23 cellular contexts compared by ENCODE assay signal in the genomic region with DNA sequence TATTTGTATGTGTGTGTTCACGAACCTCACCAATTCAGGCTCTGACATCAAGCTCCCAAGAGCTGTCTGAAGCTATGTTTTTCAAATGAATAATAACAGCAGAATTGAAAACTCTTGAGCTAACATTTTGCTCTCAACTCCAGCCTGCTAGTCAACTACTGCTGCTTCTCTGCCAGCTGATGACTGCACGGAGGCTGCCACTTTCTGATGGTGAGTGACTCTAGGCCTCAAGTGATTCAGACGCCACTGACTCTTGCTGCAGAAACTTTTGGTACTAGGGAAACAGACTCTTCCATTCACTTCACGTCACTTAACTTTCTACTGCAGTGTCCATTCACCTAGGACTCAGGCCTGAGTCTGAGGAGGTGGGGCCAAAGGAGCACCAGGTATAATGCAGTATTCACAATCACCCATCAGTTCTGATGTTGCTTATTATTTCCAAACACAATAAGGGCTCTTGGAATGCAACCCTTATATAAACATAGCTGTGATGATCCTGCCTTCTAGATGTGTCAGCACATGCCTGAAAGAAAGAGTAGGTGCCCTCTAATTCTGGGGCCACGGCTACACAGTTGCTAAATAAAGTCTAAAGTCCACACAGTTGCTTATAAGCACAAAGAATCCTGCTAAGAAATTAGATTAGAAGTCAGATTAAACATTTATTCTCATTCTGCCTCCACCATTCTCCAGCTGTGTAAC. TPM values are rescaled to one million over a fixed set of nuclear protein-coding genes. Genes with fewer than 3 reads are reported as not detected.
A peak's percentile ranks its signal among the peaks of the same experiment; 100 is the strongest.
DNase-seq lines count a peak whose midpoint lies in the region; ATAC-seq, FAIRE-seq and TF ChIP-seq lines count a peak whose summit lies in the region.
"Had no signal": no experiment of that assay in that cellular context is flagged by ENCODE, and none has a peak within 500 bp of the region (broad histone marks: within the 10 kb centered on the region; RNA-seq: fewer than 3 reads in every experiment).

No MANE protein-coding gene starts in this region.

- no peak overlapping the region for H3K4me3 ChIP-seq in ACC112 (ENCODE audit: low read depth, low read length)
- H3K4me3 ChIP-seq in SK-N-SH (ENCODE audit: low read depth in 2 of 2, low read length in 1 of 2), result no peak overlapping the region
- no peak overlapping the region for H3K4me3 ChIP-seq in fibroblast of mammary gland (ENCODE audit: control insufficient read depth, low read depth, low read length)
- no peak overlapping the region for H3K4me3 ChIP-seq in HepG2 (replicated peaks in 1 of 3; ENCODE audit: insufficient read depth in 1 of 3, low read depth in 2 of 3, low read length in 3 of 3)
- no peak overlapping the region for H3K4me3 ChIP-seq in upper lobe of left lung
- H3K4me3 ChIP-seq: tibial artery had no signal

- peak overlapping the region; percentile 13; the same call in 1 of the 2 replicates for H3K4me2 ChIP-seq in SK-N-SH
- H3K4me2 ChIP-seq in HepG2 (ENCODE audit: low read depth, low read length), result no peak overlapping the region

- no peaks in the 10 kb centered on the region for H3K27me3 Mint-ChIP-seq in HFFc6 (ENCODE audit: insufficient read depth)

- WGBS in SK-N-SH (ENCODE audit: low lambda C conversion rate), result 53% methylated on average over 5 of the region's 5 CpGs
- under 1% methylated on average over 5 of the region's 5 CpGs for WGBS in HepG2 (ENCODE audit: low lambda C conversion rate)
- 78 to 92% methylated on average over 5 of the region's 5 CpGs for WGBS in upper lobe of left lung, 2 donors

- CTCF ChIA-PET in SK-N-SH (lab: Yijun Ruan, JAX), result interaction anchor here (0.8 to 2.9 kb wide), 11 partner anchors 7 to 1262 kb away, joined by 3 to 17 read pairs (median 3); a partner anchor contains a TSS
- CTCF ChIA-PET in HepG2 (lab: Yijun Ruan, JAX; ENCODE audit: low intra/inter-chr PET ratio, low total read pairs), result no interaction called here

- no peak overlapping the region for H3K27ac ChIP-seq in ACC112 (ENCODE audit: low read depth, low read length)
- peak overlapping the region; percentile 11 to 41; a peak in 3 of 4 replicates for H3K27ac ChIP-seq in SK-N-SH (ENCODE audit: low read depth in 2 of 2, low read length in 1 of 2)
- no peak overlapping the region for H3K27ac ChIP-seq in HepG2 (ENCODE audit: extremely low read length, insufficient read depth, low read length)
- no peak overlapping the region for H3K27ac ChIP-seq in upper lobe of left lung
- H3K27ac ChIP-seq: tibial artery had no signal

- peaks cover 69% of the 10 kb centered on the region for H3K4me1 Mint-ChIP-seq in HFFc6 (ENCODE audit: low read depth)

- peak; percentile 88 for DNase-seq in HFFc6
- DNase-seq in SK-N-SH, result no peak
- DNase-seq in fibroblast of mammary gland (ENCODE audit: low read depth), result peak; percentile 41
- DNase-seq in HepG2 (ENCODE audit: low spot score), result no peak
- DNase-seq in upper lobe of left lung, result no peak
- no peak for DNase-seq in activated effector memory CD4-positive, alpha-beta T cell treated with anti-CD3 and anti-CD28 coated beads, Interleukin-2, amount 50 U/mL, for 16 hours
- DNase-seq: activated CD4-positive, alpha-beta T cell treated with anti-CD3 and anti-CD28 coated beads for 48 hours; activated T-cell treated with anti-CD3 and anti-CD28 coated beads for 4 hours; CD4-positive, alpha-beta memory T cell; hypothalamus; left colon; NCI-H1105; NCI-H226; nucleus accumbens; SIG-M5; stimulated activated CD4-positive, alpha-beta T cell treated with anti-CD3 and anti-CD28 coated beads, Interleukin-4, amount 100 ng/mL, for 24 hours; tibial artery had no signal

- ATAC-seq in HepG2, result no peak
- no peak for ATAC-seq in upper lobe of left lung (ENCODE audit: low FRiP score in 2 of 2)
- ATAC-seq in HG02763 (IDR thresholded peaks at IDR 0.05; ENCODE audit: unreplicated experiment), result no peak
- ATAC-seq: left colon had no signal

- H4K20me1 ChIP-seq in SK-N-SH (ENCODE audit: insufficient read depth) (no peaks in the 10 kb centered on the region), HepG2 (ENCODE audit: insufficient read depth, low read length) (no peaks in the 10 kb centered on the region)

- H3K36me3 Mint-ChIP-seq in HFFc6 (ENCODE audit: low read depth), result peaks cover 1% of the 10 kb centered on the region
- H3K36me3 Mint-ChIP-seq: CD4-positive, alpha-beta memory T cell had no signal

- TF ChIP-seq CTCF in HFFc6 (IDR thresholded peaks at IDR 0.05) (no peak), SK-N-SH (IDR thresholded peaks at IDR 0.05) (no peak), fibroblast of mammary gland (conservative IDR thresholded peaks at IDR 0.05; ENCODE audit: control insufficient read depth, insufficient read depth, low read depth, low read length) (no peak), HepG2 (CRISPR knock-in tag; IDR thresholded peaks at IDR 0.05) (no peak), upper lobe of left lung (IDR thresholded peaks at IDR 0.05) (no peak)

- peaks cover 29% of the 10 kb centered on the region for H3F3A ChIP-seq in SK-N-SH (replicated peaks; ENCODE audit: insufficient read depth)

- no peaks in the 10 kb centered on the region for H3K9me2 ChIP-seq in SK-N-SH

- TF ChIP-seq POLR2A in HepG2 (IDR thresholded peaks at IDR 0.05; ENCODE audit: insufficient read depth in 1 of 2, low read depth in 2 of 2, low read length in 2 of 2) (no peak), upper lobe of left lung (IDR thresholded peaks at IDR 0.05) (no peak)

- H3K27ac Mint-ChIP-seq in HFFc6, result peak overlapping the region; percentile 86

- H3K79me2 ChIP-seq in ACC112 (ENCODE audit: control insufficient read depth, insufficient read depth, low read length, unreplicated experiment) (no peaks in the 10 kb centered on the region), SK-N-SH (ENCODE audit: insufficient read depth) (no peaks in the 10 kb centered on the region), HepG2 (ENCODE audit: insufficient read depth, low read length) (no peaks in the 10 kb centered on the region)

- H3K4me1 ChIP-seq in ACC112 (ENCODE audit: control insufficient read depth, insufficient read depth, low read length, unreplicated experiment) (peaks cover 15% of the 10 kb centered on the region), SK-N-SH (ENCODE audit: control insufficient read depth in 1 of 2, insufficient read depth in 2 of 2, low read depth in 1 of 2, low read length in 1 of 2) (peaks cover 0 to 7% of the 10 kb centered on the region in 2 experiments; a peak in 1 of 4 replicates), HepG2 (ENCODE audit: insufficient read depth, low read length) (no peaks in the 10 kb centered on the region), upper lobe of left lung (no peaks in the 10 kb centered on the region)
- H3K4me1 ChIP-seq: tibial artery had no signal

- peak overlapping the region; percentile 72 for H3K4me3 Mint-ChIP-seq in HFFc6
- H3K4me3 Mint-ChIP-seq: CD4-positive, alpha-beta memory T cell had no signal

- in situ Hi-C loops in HepG2 (cut with HindIII; ENCODE audit: extremely low pct_ligation_motif_present, low pct_unique_long_range_greater_than_20kb), result loop anchor here (10.0 to 25.0 kb wide), 2 partner anchors 301 to 1258 kb away; no protein-coding TSS in a partner anchor

- POLR2A ChIA-PET in SK-N-SH (lab: Yijun Ruan, JAX) (no interaction called here), HepG2 (lab: Yijun Ruan, JAX) (no interaction called here)

- H3K9me3 Mint-ChIP-seq in HFFc6, result peaks cover 2% of the 10 kb centered on the region
- H3K9me3 Mint-ChIP-seq: CD4-positive, alpha-beta memory T cell had no signal

- no TSS peak for BruUV-seq in HepG2 (replicated peaks; lab: Mats Ljungman, UMichigan)

- H2AFZ ChIP-seq in ACC112 (ENCODE audit: low read length, unreplicated experiment) (peak overlapping the region; percentile 47), SK-N-SH (ENCODE audit: low read depth) (peak overlapping the region; percentile 17; the same call in 1 of the 2 replicates), HepG2 (ENCODE audit: low read length) (no peak overlapping the region)

- intact Hi-C loops in HepG2 (cut with micrococcal nuclease; ENCODE audit: unreplicated experiment), result no loop called here

- no peaks in the 10 kb centered on the region for H3K27me3 ChIP-seq in ACC112 (ENCODE audit: insufficient read depth, low read length)
- no peaks in the 10 kb centered on the region for H3K27me3 ChIP-seq in SK-N-SH (ENCODE audit: insufficient read depth)
- no peaks in the 10 kb centered on the region for H3K27me3 ChIP-seq in HepG2 (ENCODE audit: control insufficient read depth in 1 of 2, insufficient read depth in 2 of 2, low read length in 2 of 2)
- H3K27me3 ChIP-seq in upper lobe of left lung, result no peaks in the 10 kb centered on the region

- TF ChIP-seq RAD21 in SK-N-SH (IDR thresholded peaks at IDR 0.05; ENCODE audit: low read length), result no peak
- no peak for TF ChIP-seq RAD21 in HepG2 (CRISPR knock-in tag; IDR thresholded peaks at IDR 0.05)

- H3K36me3 ChIP-seq in ACC112 (ENCODE audit: insufficient read depth, low read length) (no peaks in the 10 kb centered on the region), SK-N-SH (replicated peaks in 1 of 2; ENCODE audit: control insufficient read depth in 1 of 2, insufficient read depth in 2 of 2, low read length in 1 of 2) (no peaks in the 10 kb centered on the region), HepG2 (replicated peaks in 1 of 2; ENCODE audit: control insufficient read depth in 1 of 2, insufficient read depth in 2 of 2, low read length in 2 of 2) (no peaks in the 10 kb centered on the region), upper lobe of left lung (no peaks in the 10 kb centered on the region)
- H3K36me3 ChIP-seq: tibial artery had no signal

- FAIRE-seq in HepG2 (lab: Jason Lieb, UNC), result no peak
- FAIRE-seq: A204.1, colon, GM12891, H1 had no signal

- no peaks in the 10 kb centered on the region for H3K9me3 ChIP-seq in SK-N-SH
- H3K9me3 ChIP-seq in HepG2 (ENCODE audit: low read length), result no peaks in the 10 kb centered on the region
- H3K9me3 ChIP-seq in upper lobe of left lung, result no peaks in the 10 kb centered on the region
- H3K9me3 ChIP-seq: tibial artery had no signal

- no peak overlapping the region for H3K9ac ChIP-seq in SK-N-SH
- no peak overlapping the region for H3K9ac ChIP-seq in HepG2 (ENCODE audit: insufficient read depth, low read depth, low read length)

- TF ChIP-seq EP300 in SK-N-SH (IDR thresholded peaks at IDR 0.05; ENCODE audit: borderline replicate concordance in 1 of 2, low read depth in 1 of 2, low read length in 1 of 2) (no peak), HepG2 (IDR thresholded peaks at IDR 0.05; ENCODE audit: low read depth in 2 of 2, low read length in 2 of 2) (no peak), HepG2 (CRISPR knock-in tag; IDR thresholded peaks at IDR 0.05; ENCODE audit: borderline replicate concordance) (no peak), upper lobe of left lung (IDR thresholded peaks at IDR 0.05) (no peak)

RNA-seq across cellular contexts. Expression of a gene that starts 16.0 kb away (rescaled TPM):
- total RNA-seq in HFFc6 (2021; fragmentation: NEBNext Ultra II Directional; extraction: Animal tissue kit (Norgen Biotek cat#: 25700)), result 10 to 100 TPM; 20.4 to 25.4 (median 23.9) TPM
- polyA plus RNA-seq in SK-N-SH (2012; rRNA removed), result 3.5 and 3.7 TPM in 2 replicates
- 2.3 and 2.6 TPM in 2 replicates for polyA plus RNA-seq in SK-N-SH (2012; cell fraction: cytosol; rRNA removed)
- 10.2 and 11.7 TPM in 2 replicates for polyA plus RNA-seq in SK-N-SH (2012; cell fraction: nucleus; rRNA removed)
- total RNA-seq in HepG2 (2016; rRNA removed; fragmentation: Illumina TruSeq; extraction: Trizol), result not detected in 2 replicates
- total RNA-seq in HepG2 (2016; cell fraction: cytosol; rRNA removed; fragmentation: Illumina TruSeq; extraction: Trizol; ENCODE audit: low read depth), result not detected in 2 replicates
- total RNA-seq in HepG2 (2016; cell fraction: insoluble cytoplasmic fraction; rRNA removed; fragmentation: Illumina TruSeq; extraction: Trizol), result not detected in 2 replicates
- total RNA-seq in HepG2 (2016; cell fraction: membrane; rRNA removed; fragmentation: Illumina TruSeq; extraction: Trizol), result not detected in 2 replicates
- total RNA-seq in HepG2 (2016; cell fraction: nucleus; rRNA removed; fragmentation: Illumina TruSeq; extraction: Trizol), result not detected in 2 replicates
- 0.04 and 0.09 TPM in 2 replicates for polyA plus RNA-seq in HepG2 (2011; rRNA removed)
- polyA plus RNA-seq in HepG2 (2011; cell fraction: cytosol; rRNA removed), result 0.01 TPM in 1 of 2 replicates, not detected in the other
- 0.09 and 0.76 TPM in 2 replicates for polyA plus RNA-seq in HepG2 (2011; cell fraction: nucleus; rRNA removed)
- polyA plus RNA-seq in HepG2 (2012), result not detected in 2 replicates
- not detected in 2 replicates for polyA plus RNA-seq in HepG2 (2016; cell fraction: cytosol; fragmentation: Illumina TruSeq; extraction: Trizol; ENCODE audit: low read depth)
- not detected in 2 replicates for polyA plus RNA-seq in HepG2 (2016; cell fraction: insoluble cytoplasmic fraction; fragmentation: Illumina TruSeq; extraction: Trizol; ENCODE audit: low read depth)
- not detected in 2 replicates for polyA plus RNA-seq in HepG2 (2016; cell fraction: membrane; fragmentation: Illumina TruSeq; extraction: Trizol; ENCODE audit: low read depth)
- polyA plus RNA-seq in HepG2 (2016; cell fraction: nucleus; fragmentation: Illumina TruSeq; extraction: Trizol; ENCODE audit: insufficient read depth, low read depth), result not detected in 2 replicates
- polyA minus RNA-seq in HepG2 (2011; rRNA and poly(A)+ RNA removed; ENCODE audit: low replicate concordance), result 0.08 TPM in 1 of 2 replicates, not detected in the other
- polyA minus RNA-seq in HepG2 (2011; cell fraction: cytosol; rRNA and poly(A)+ RNA removed), result not detected in 2 replicates
- polyA minus RNA-seq in HepG2 (2011; cell fraction: nucleus; rRNA and poly(A)+ RNA removed), result not detected in 2 replicates
- 1 to 10 TPM in 5 of 6 donors, under 1 TPM in 1; 0.11 to 3.3 (median 1.9) TPM for total RNA-seq in upper lobe of left lung
- total RNA-seq: H1 had no signal
- polyA plus RNA-seq: H1 had no signal

RNA-seq across cellular contexts. Expression of a gene that starts 53.2 kb away (rescaled TPM):
- total RNA-seq in HFFc6 (2021; fragmentation: NEBNext Ultra II Directional; extraction: Animal tissue kit (Norgen Biotek cat#: 25700)), result 100 to 1,000 TPM; 248 to 569 (median 522) TPM
- polyA plus RNA-seq in SK-N-SH (2012; rRNA removed), result 17.7 and 22.8 TPM in 2 replicates
- polyA plus RNA-seq in SK-N-SH (2012; cell fraction: cytosol; rRNA removed), result 30.6 and 32.6 TPM in 2 replicates
- polyA plus RNA-seq in SK-N-SH (2012; cell fraction: nucleus; rRNA removed), result 15.2 and 20.5 TPM in 2 replicates
- not detected in 2 replicates for total RNA-seq in HepG2 (2016; rRNA removed; fragmentation: Illumina TruSeq; extraction: Trizol)
- not detected in 2 replicates for total RNA-seq in HepG2 (2016; cell fraction: cytosol; rRNA removed; fragmentation: Illumina TruSeq; extraction: Trizol; ENCODE audit: low read depth)
- total RNA-seq in HepG2 (2016; cell fraction: insoluble cytoplasmic fraction; rRNA removed; fragmentation: Illumina TruSeq; extraction: Trizol), result not detected in 2 replicates
- not detected in 2 replicates for total RNA-seq in HepG2 (2016; cell fraction: membrane; rRNA removed; fragmentation: Illumina TruSeq; extraction: Trizol)
- not detected in 2 replicates for total RNA-seq in HepG2 (2016; cell fraction: nucleus; rRNA removed; fragmentation: Illumina TruSeq; extraction: Trizol)
- not detected in 2 replicates for polyA plus RNA-seq in HepG2 (2011; rRNA removed)
- not detected in 2 replicates for polyA plus RNA-seq in HepG2 (2011; cell fraction: cytosol; rRNA removed)
- not detected in 2 replicates for polyA plus RNA-seq in HepG2 (2011; cell fraction: nucleus; rRNA removed)
- not detected in 2 replicates for polyA plus RNA-seq in HepG2 (2012)
- polyA plus RNA-seq in HepG2 (2016; cell fraction: cytosol; fragmentation: Illumina TruSeq; extraction: Trizol; ENCODE audit: low read depth), result not detected in 2 replicates
- not detected in 2 replicates for polyA plus RNA-seq in HepG2 (2016; cell fraction: insoluble cytoplasmic fraction; fragmentation: Illumina TruSeq; extraction: Trizol; ENCODE audit: low read depth)
- not detected in 2 replicates for polyA plus RNA-seq in HepG2 (2016; cell fraction: membrane; fragmentation: Illumina TruSeq; extraction: Trizol; ENCODE audit: low read depth)
- polyA plus RNA-seq in HepG2 (2016; cell fraction: nucleus; fragmentation: Illumina TruSeq; extraction: Trizol; ENCODE audit: insufficient read depth, low read depth), result not detected in 2 replicates
- 0.04 TPM in 1 of 2 replicates, not detected in the other for polyA minus RNA-seq in HepG2 (2011; rRNA and poly(A)+ RNA removed; ENCODE audit: low replicate concordance)
- polyA minus RNA-seq in HepG2 (2011; cell fraction: cytosol; rRNA and poly(A)+ RNA removed), result not detected in 2 replicates
- polyA minus RNA-seq in HepG2 (2011; cell fraction: nucleus; rRNA and poly(A)+ RNA removed), result 0.12 and 0.13 TPM in 2 replicates
- not detected for total RNA-seq in upper lobe of left lung
- total RNA-seq: H1 had no signal
- polyA plus RNA-seq: CD4-positive, alpha-beta memory T cell; H1 had no signal

Comparison
In these comparisons a context has a peak if more than half of its experiments do, and no peak if none do; other contexts are left out.
1. H3K27ac ChIP-seq: peak in SK-N-SH (2 of 2); none in ACC112 (single experiment), HepG2 (single experiment) and upper lobe of left lung (0 of 4).
2. DNase-seq: peak in HFFc6 (single experiment) and fibroblast of mammary gland (single experiment); none in SK-N-SH (single experiment), HepG2 (single experiment), upper lobe of left lung (0 of 2) and activated effector memory CD4-positive, alpha-beta T cell treated with anti-CD3 and anti-CD28 coated beads, Interleukin-2, amount 50 U/mL, for 16 hours (single experiment).
3. RNA of a gene that starts 16.0 kb away (total RNA-seq): 20.4 to 25.4 TPM in HFFc6; 0.11 to 3.3 TPM in upper lobe of left lung and not detected in HepG2; every median in the first group is over 4 times any median in the second.
4. RNA of a gene that starts 53.2 kb away (total RNA-seq): 248 to 569 TPM in HFFc6; not detected in HepG2 and not detected in upper lobe of left lung; every median in the first group is over 100 times any median in the second.